Comparison of ENCODE assay signal across 29 cellular contexts in genomic region chr5:119651496-119651895, GRCh38. TPM values are rescaled to one million over a fixed set of nuclear protein-coding genes. Genes with fewer than 3 reads are reported as not detected.
"Had no signal": no experiment of that assay in that cellular context is flagged by ENCODE, and none has a peak within 500 bp of the region (broad histone marks: within the 10 kb centered on the region; RNA-seq: fewer than 3 reads in every experiment).

No MANE protein-coding gene starts in this region.

- H3K27me3 ChIP-seq: brain microvascular endothelial cell, left lung, testis, vagina had no signal

- H3K4me3 Mint-ChIP-seq: activated T-helper 17 cell treated with anti-CD3 and anti-CD28 coated beads, Interleukin-2, amount 50 U/mL, for 72 hours; dendritic cell treated with granulocyte-macrophage colony-stimulating factor and Interleukin-4, amounts not matched to agents 40 ng/mL and 50 ng/mL, for 4 days; naive B cell; neural crest cell; stimulated activated naive B cell treated with anti-CD40 and anti-IgM and Interleukin-4, amounts not matched to agents 10 μg/mL and 1 μg/mL and 100 μg/mL, for 72 hours had no signal

- H3K4me3 ChIP-seq: left lung, lung, testis, vagina had no signal

- H3K27ac Mint-ChIP-seq: activated naive CD4-positive, alpha-beta T cell treated with anti-CD3 and anti-CD28 coated beads, Interleukin-2, amount 50 U/mL, for 72 hours; activated T-helper 17 cell treated with anti-CD3 and anti-CD28 coated beads, Interleukin-2, amount 50 U/mL, for 72 hours; dendritic cell treated with granulocyte-macrophage colony-stimulating factor and Interleukin-4, amounts not matched to agents 40 ng/mL and 50 ng/mL, for 4 days; stimulated activated naive B cell treated with anti-CD40 and anti-IgM and Interleukin-4, amounts not matched to agents 10 μg/mL and 1 μg/mL and 100 μg/mL, for 72 hours had no signal

- DNase-seq: activated T-cell treated with anti-CD3 and anti-CD28 coated beads, Interleukin-2, amount 50 U/mL, for 1 hour; aorta; brain microvascular endothelial cell; caudate nucleus; effector CD8-positive, alpha-beta T cell; erythroblast; foreskin melanocyte; left lung; naive B cell; occipital lobe; small intestine; stimulated activated CD4-positive, alpha-beta T cell treated with anti-CD3 and anti-CD28 coated beads, Interleukin-2, amount 100 ng/mL, for 48 hours; stimulated activated CD8-positive, alpha-beta memory T cell treated with anti-CD3 and anti-CD28 coated beads, Interleukin-4, amount 100 ng/mL, for 48 hours; stimulated activated naive B cell treated with anti-CD40 and anti-IgM and Interleukin-4, amounts not matched to agents 10 μg/mL and 1 μg/mL and 100 μg/mL, for 72 hours; testis; trophoblast cell; WERI-Rb-1 had no signal

- H3K9me3 Mint-ChIP-seq: activated naive CD4-positive, alpha-beta T cell treated with anti-CD3 and anti-CD28 coated beads, Interleukin-2, amount 50 U/mL, for 72 hours; activated T-helper 17 cell treated with anti-CD3 and anti-CD28 coated beads, Interleukin-2, amount 50 U/mL, for 72 hours; naive B cell; neural crest cell; stimulated activated naive B cell treated with anti-CD40 and anti-IgM and Interleukin-4, amounts not matched to agents 10 μg/mL and 1 μg/mL and 100 μg/mL, for 72 hours had no signal

- H3K36me3 ChIP-seq: brain microvascular endothelial cell, left lung, vagina, WERI-Rb-1 had no signal

- ATAC-seq: activated naive CD4-positive, alpha-beta T cell treated with anti-CD3 and anti-CD28 coated beads, Interleukin-2, amount 50 U/mL, for 72 hours; activated T-helper 17 cell treated with anti-CD3 and anti-CD28 coated beads, Interleukin-2, amount 50 U/mL, for 72 hours; left lung; sciatic nerve; stimulated activated naive B cell treated with anti-CD40 and anti-IgM and Interleukin-4, amounts not matched to agents 10 μg/mL and 1 μg/mL and 100 μg/mL, for 72 hours had no signal

- H3K4me1 Mint-ChIP-seq: activated T-helper 17 cell treated with anti-CD3 and anti-CD28 coated beads, Interleukin-2, amount 50 U/mL, for 72 hours; naive B cell; neural crest cell; stimulated activated naive B cell treated with anti-CD40 and anti-IgM and Interleukin-4, amounts not matched to agents 10 μg/mL and 1 μg/mL and 100 μg/mL, for 72 hours had no signal

- H3K36me3 Mint-ChIP-seq: activated naive CD4-positive, alpha-beta T cell treated with anti-CD3 and anti-CD28 coated beads, Interleukin-2, amount 50 U/mL, for 72 hours; naive B cell; stimulated activated naive B cell treated with anti-CD40 and anti-IgM and Interleukin-4, amounts not matched to agents 10 μg/mL and 1 μg/mL and 100 μg/mL, for 72 hours had no signal

- H3K27ac ChIP-seq: brain microvascular endothelial cell, left lung, testis, vagina, WERI-Rb-1 had no signal

- H3K4me1 ChIP-seq: testis, vagina had no signal

- H3K9me3 ChIP-seq: testis, vagina had no signal

RNA-seq across cellular contexts. Expression of gene FAM170A, which starts 22.1 kb away (rescaled TPM):
- total RNA-seq: activated naive CD4-positive, alpha-beta T cell treated with anti-CD3 and anti-CD28 coated beads, Interleukin-2, amount 50 U/mL, for 72 hours; activated T-helper 17 cell treated with anti-CD3 and anti-CD28 coated beads, Interleukin-2, amount 50 U/mL, for 72 hours; aorta; kidney epithelial cell; left lung; lung; mesenteric fat pad; mucosa of gallbladder; neural crest cell; occipital lobe; posterior vena cava; renal cortical epithelial cell; sciatic nerve; vagina had no signal
